Comparison of ENCODE assay signal across 8 cellular contexts in the genomic region with DNA sequence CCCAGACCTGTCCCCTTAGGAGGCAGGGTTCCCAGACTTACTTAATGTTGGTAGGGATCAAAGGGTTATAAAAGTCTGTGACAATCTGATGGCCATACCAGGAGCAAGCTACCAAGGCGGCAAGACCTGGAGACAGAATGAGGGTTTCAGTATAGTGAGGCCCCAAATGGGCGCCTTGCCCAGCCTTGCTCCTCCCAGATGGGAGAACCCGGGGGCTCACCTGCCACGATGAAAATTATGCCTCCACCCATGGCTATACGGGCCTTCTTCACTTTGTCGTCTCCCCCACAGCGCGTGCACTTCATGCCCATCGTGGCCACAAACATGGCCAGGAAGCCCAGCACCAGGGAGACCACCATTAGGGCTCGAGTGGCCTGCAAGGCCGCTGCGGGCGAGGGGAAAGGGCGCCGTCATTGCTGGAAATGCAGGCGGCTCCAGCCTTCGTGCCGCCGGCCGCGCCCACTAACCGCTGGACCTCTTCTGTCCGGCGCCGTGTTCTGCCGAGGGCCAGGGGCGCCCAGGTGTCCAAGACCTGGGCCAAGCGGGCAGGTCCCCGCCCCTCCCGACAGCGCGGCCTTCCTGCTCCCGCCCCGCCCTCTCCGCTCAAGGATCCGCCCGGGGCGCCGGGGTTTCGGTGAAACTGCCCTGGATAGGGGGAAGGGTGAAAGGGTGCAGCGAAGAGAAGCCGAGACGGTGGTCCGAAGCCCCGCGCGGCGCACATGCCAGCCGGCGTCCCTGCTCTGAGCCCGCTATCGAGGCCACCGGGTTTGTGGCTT. TPM values are rescaled to one million over a fixed set of nuclear protein-coding genes. Genes with fewer than 3 reads are reported as not detected.
DNase-seq lines count a peak whose midpoint lies in the region; ATAC-seq and TF ChIP-seq lines count a peak whose summit lies in the region.

No MANE protein-coding gene starts in this region.

- 10 to 12% methylated on average over 37 to 43 of the region's 53 CpGs for WGBS in GM23248 (ENCODE audit: low coverage in 1 of 2, low lambda C conversion rate in 2 of 2, missing lambda C conversion rate in 2 of 2), 2 experiments

- H4K20me1 ChIP-seq in GM23248 (ENCODE audit: insufficient read depth), result no peaks in the 10 kb centered on the region

- no peak for TF ChIP-seq CTCF in retinal pigment epithelial cell (conservative IDR thresholded peaks at IDR 0.05; ENCODE audit: low read depth, low read length)

- H3K9me2 ChIP-seq in GM23248 (ENCODE audit: insufficient read depth), result no peaks in the 10 kb centered on the region

- peak overlapping the region; percentile 77 for H3K4me3 Mint-ChIP-seq in activated T-helper 17 cell treated with anti-CD3 and anti-CD28 coated beads, Interleukin-2, amount 50 U/mL, for 72 hours

- H3F3A ChIP-seq in GM23248 (ENCODE audit: insufficient read depth), result peaks cover 18% of the 10 kb centered on the region

- ATAC-seq in activated T-helper 17 cell treated with anti-CD3 and anti-CD28 coated beads, Interleukin-2, amount 50 U/mL, for 72 hours (replicated peaks), result peak; percentile 75
- peak; percentile 66 to 68 for ATAC-seq in left cardiac atrium
- no peak for ATAC-seq in HG03457 (IDR thresholded peaks at IDR 0.05; ENCODE audit: unreplicated experiment)
- ATAC-seq in GM21423 (IDR thresholded peaks at IDR 0.05; ENCODE audit: unreplicated experiment), result no peak

- peak overlapping the region; percentile 85 for H2AFZ ChIP-seq in GM23248

- H3K9me3 Mint-ChIP-seq in activated T-helper 17 cell treated with anti-CD3 and anti-CD28 coated beads, Interleukin-2, amount 50 U/mL, for 72 hours, result no peaks in the 10 kb centered on the region

- peak overlapping the region; percentile 84 for H3K4me2 ChIP-seq in GM23248 (ENCODE audit: unreplicated experiment)

- peaks cover 45% of the 10 kb centered on the region for H3K36me3 Mint-ChIP-seq in activated T-helper 17 cell treated with anti-CD3 and anti-CD28 coated beads, Interleukin-2, amount 50 U/mL, for 72 hours (ENCODE audit: low read depth)

- H3K27ac ChIP-seq in GM23248, result no peak overlapping the region

- DNase-seq in AG08395 (ENCODE audit: low spot score) (peak; percentile 41), GM23248 (peak; percentile 58), left cardiac atrium (no peak), retinal pigment epithelial cell (ENCODE audit: low read depth) (no peak), NAMALWA (ENCODE audit: low spot score) (no peak)

- H3K9ac ChIP-seq in GM23248, result peak overlapping the region; percentile 75

- intact Hi-C loops in left cardiac atrium (cut with DNase I), result no loop called here

- H3K79me2 ChIP-seq in GM23248 (ENCODE audit: insufficient read depth), result no peaks in the 10 kb centered on the region

- peaks cover 18% of the 10 kb centered on the region; the same call in 1 of the 2 replicates for H3K36me3 ChIP-seq in GM23248 (ENCODE audit: low read depth)

- in situ Hi-C loops in GM23248 (cut with MboI), result no loop called here

- no peaks in the 10 kb centered on the region for H3K27me3 ChIP-seq in GM23248 (replicated peaks; ENCODE audit: insufficient read depth)

- H3K9me3 ChIP-seq in GM23248 (ENCODE audit: low read depth), result no peaks in the 10 kb centered on the region

- H3K4me3 ChIP-seq in GM23248, result peak overlapping the region; percentile 65
- peak overlapping the region; percentile 34 for H3K4me3 ChIP-seq in retinal pigment epithelial cell (ENCODE audit: low read length)

- peaks cover 10% of the 10 kb centered on the region for H3K4me1 Mint-ChIP-seq in activated T-helper 17 cell treated with anti-CD3 and anti-CD28 coated beads, Interleukin-2, amount 50 U/mL, for 72 hours

- peaks cover 13% of the 10 kb centered on the region for H3K27me3 Mint-ChIP-seq in activated T-helper 17 cell treated with anti-CD3 and anti-CD28 coated beads, Interleukin-2, amount 50 U/mL, for 72 hours

- H3K4me1 ChIP-seq in GM23248 (ENCODE audit: insufficient read depth), result peaks cover 19% of the 10 kb centered on the region

- no peak overlapping the region for H3K27ac Mint-ChIP-seq in activated T-helper 17 cell treated with anti-CD3 and anti-CD28 coated beads, Interleukin-2, amount 50 U/mL, for 72 hours

RNA-seq across cellular contexts. Expression of a gene that starts 1.5 kb away (rescaled TPM):
- 4.5 and 5.4 TPM in 2 replicates for total RNA-seq in GM23248 (2014; rRNA removed; shearing (Covaris generic))
- polyA plus RNA-seq in GM23248 (2016; fragmentation: Nextera tagmentation; extraction: Ambion mirVana), result 1.7 and 2.3 TPM in 2 replicates
- 1 to 10 TPM in 1 of 2 donors, under 1 TPM in 1; 0.52 to 1.0 TPM for total RNA-seq in activated T-helper 17 cell treated with anti-CD3 and anti-CD28 coated beads, Interleukin-2, amount 50 U/mL, for 72 hours
- total RNA-seq in left cardiac atrium, result 1 to 10 TPM; 2.1 to 4.9 TPM

RNA-seq across cellular contexts. Expression of a gene that starts 8.8 kb away (rescaled TPM):
- 25.9 and 32.9 TPM in 2 replicates for total RNA-seq in GM23248 (2014; rRNA removed; shearing (Covaris generic))
- polyA plus RNA-seq in GM23248 (2016; fragmentation: Nextera tagmentation; extraction: Ambion mirVana), result 34.8 and 34.9 TPM in 2 replicates
- 10 to 100 TPM; 43.7 to 72.0 TPM for total RNA-seq in activated T-helper 17 cell treated with anti-CD3 and anti-CD28 coated beads, Interleukin-2, amount 50 U/mL, for 72 hours
- 10 to 100 TPM; 68.3 to 93.8 TPM for total RNA-seq in left cardiac atrium

RNA-seq across cellular contexts. Expression of a gene that starts 9.3 kb away (rescaled TPM):
- 38.9 and 63.2 TPM in 2 replicates for total RNA-seq in GM23248 (2014; rRNA removed; shearing (Covaris generic))
- 30.0 and 30.7 TPM in 2 replicates for polyA plus RNA-seq in GM23248 (2016; fragmentation: Nextera tagmentation; extraction: Ambion mirVana)
- total RNA-seq in activated T-helper 17 cell treated with anti-CD3 and anti-CD28 coated beads, Interleukin-2, amount 50 U/mL, for 72 hours, result 100 to 1,000 TPM; 152 to 209 TPM
- total RNA-seq in left cardiac atrium, result 100 to 1,000 TPM; 116 to 118 TPM

RNA-seq across cellular contexts. Expression of a gene that starts 18.5 kb away (rescaled TPM):
- 152 and 355 TPM in 2 replicates for total RNA-seq in GM23248 (2014; rRNA removed; shearing (Covaris generic))
- polyA plus RNA-seq in GM23248 (2016; fragmentation: Nextera tagmentation; extraction: Ambion mirVana), result 845 and 847 TPM in 2 replicates
- total RNA-seq in activated T-helper 17 cell treated with anti-CD3 and anti-CD28 coated beads, Interleukin-2, amount 50 U/mL, for 72 hours, result 100 to 1,000 TPM; 190 to 239 TPM
- total RNA-seq in left cardiac atrium, result 100 to 1,000 TPM; 459 to 475 TPM

RNA-seq across cellular contexts. Expression of a gene that starts 20.7 kb away (rescaled TPM):
- total RNA-seq in GM23248 (2014; rRNA removed; shearing (Covaris generic)), result not detected in 2 replicates
- 0.08 TPM in 1 of 2 replicates, not detected in the other for polyA plus RNA-seq in GM23248 (2016; fragmentation: Nextera tagmentation; extraction: Ambion mirVana)
- not detected for total RNA-seq in activated T-helper 17 cell treated with anti-CD3 and anti-CD28 coated beads, Interleukin-2, amount 50 U/mL, for 72 hours
- total RNA-seq in left cardiac atrium, result 10 to 100 TPM; 79.1 to 87.6 TPM

Comparison
In these comparisons a context has a peak if more than half of its experiments do, and no peak if none do; other contexts are left out.
1. DNase-seq: peak in AG08395 (single experiment) and GM23248 (single experiment); none in left cardiac atrium (single experiment), retinal pigment epithelial cell (single experiment) and NAMALWA (single experiment).
2. ATAC-seq: peak in activated T-helper 17 cell treated with anti-CD3 and anti-CD28 coated beads, Interleukin-2, amount 50 U/mL, for 72 hours (single experiment) and left cardiac atrium (2 of 2); none in HG03457 (single experiment) and GM21423 (single experiment).